18 cellular contexts compared by ENCODE assay signal in genomic region chr15:69093127-69093526, GRCh38.
DNase-seq lines count a peak whose midpoint lies in the region; ATAC-seq and TF ChIP-seq lines count a peak whose summit lies in the region.
"Had no signal": no experiment of that assay in that cellular context is flagged by ENCODE, and none has a peak within 500 bp of the region (broad histone marks: within the 10 kb centered on the region; RNA-seq: fewer than 3 reads in every experiment).

No MANE protein-coding gene starts in this region.

- no peak overlapping the region for H3K23ac ChIP-seq in trophoblast cell (ENCODE audit: low read length)

- H2BK120ac ChIP-seq in trophoblast cell (ENCODE audit: insufficient read depth, low read length, poor library complexity): peak overlapping the region; percentile 8

- intact Hi-C loops in left cardiac atrium (cut with DNase I): no loop called here
- intact Hi-C loops in vagina (cut with DNase I): no loop called here

- H2AFZ ChIP-seq in trophoblast cell (ENCODE audit: insufficient read depth, low read length, poor library complexity): no peak overlapping the region

- no peak overlapping the region for H3K4ac ChIP-seq in trophoblast cell (ENCODE audit: low read depth, low read length)

- H3K36me3 ChIP-seq in trophoblast cell (ENCODE audit: control insufficient read depth in 1 of 2, insufficient read depth in 2 of 2, low read length in 2 of 2) (peaks cover 0 to 2% of the 10 kb centered on the region in 2 experiments), vagina (no peaks in the 10 kb centered on the region)
- H3K36me3 ChIP-seq: pancreas had no signal

- H3K27ac ChIP-seq in trophoblast cell (ENCODE audit: low read depth, low read length) (peak overlapping the region; percentile 6), vagina (no peak overlapping the region)
- H3K27ac ChIP-seq: 22Rv1, coronary artery, pancreas, testis, VCaP had no signal

- H3K4me1 ChIP-seq in trophoblast cell (ENCODE audit: control insufficient read depth in 1 of 2, insufficient read depth in 2 of 2, low read length in 2 of 2): peaks cover 10% of the 10 kb centered on the region in 2 experiments
- H3K4me1 ChIP-seq in vagina: no peaks in the 10 kb centered on the region
- H3K4me1 ChIP-seq: pancreas, testis had no signal

- H3K14ac ChIP-seq in trophoblast cell (ENCODE audit: low read length): no peak overlapping the region

- H3K4me2 ChIP-seq in trophoblast cell (ENCODE audit: low read length): peak overlapping the region; percentile 5

- no peak overlapping the region for H2AK5ac ChIP-seq in trophoblast cell (ENCODE audit: low read length)

- no peak overlapping the region for H4K91ac ChIP-seq in trophoblast cell (ENCODE audit: low read depth, low read length)

- no peak for TF ChIP-seq POLR2A in vagina (IDR thresholded peaks at IDR 0.05)

- no peaks in the 10 kb centered on the region for H3K79me1 ChIP-seq in trophoblast cell (ENCODE audit: low read length)

- peaks cover 2% of the 10 kb centered on the region for H3K9me3 ChIP-seq in trophoblast cell (ENCODE audit: insufficient read depth, low read depth, low read length)
- H3K9me3 ChIP-seq in vagina: no peaks in the 10 kb centered on the region
- H3K9me3 ChIP-seq: mucosa of descending colon, pancreas, testis had no signal

- WGBS in trophoblast cell (ENCODE audit: extremely low coverage, insufficient coverage, insufficient read length): no CpG with 5 or more reads among the region's 4 CpGs

- no peak overlapping the region for H3K18ac ChIP-seq in trophoblast cell (ENCODE audit: low read length)

- no peak for TF ChIP-seq CTCF in vagina (IDR thresholded peaks at IDR 0.05)

- no peak overlapping the region for H2BK5ac ChIP-seq in trophoblast cell (ENCODE audit: low read depth, low read length, poor library complexity)

- DNase-seq in NCI-H82 (lab: John Stamatoyannopoulos, UW) (peak; percentile 20), NCI-H82 treated with DMSO at 0.1 percent for 48 hours (lab: John Stamatoyannopoulos, UW; ENCODE audit: unreplicated experiment) (no peak), SW480 (ENCODE audit: low spot score) (peak; percentile 60), left cardiac atrium (peak; percentile 36), trophoblast cell (peak in 1 of 2 donors; percentile 13), LoVo (ENCODE audit: low spot score) (no peak), vagina (ENCODE audit: extremely low spot score in 2 of 2) (no peak), ureter (ENCODE audit: low spot score) (no peak)
- DNase-seq: activated CD8-positive, alpha-beta memory T cell treated with anti-CD3 and anti-CD28 coated beads, Interleukin-2, amount 50 U/mL, for 48 hours; CD8-positive, alpha-beta T cell; mucosa of descending colon; NCI-H1436 treated with DMSO at 0.1 percent for 48 hours; NCI-H524; pancreas; testis had no signal

- H2BK12ac ChIP-seq in trophoblast cell (ENCODE audit: low read length): no peak overlapping the region

- H4K12ac ChIP-seq in trophoblast cell (ENCODE audit: low read depth, low read length): no peak overlapping the region

- ATAC-seq in left cardiac atrium: peak; percentile 60 to 69
- ATAC-seq: CD8-positive, alpha-beta T cell; mucosa of descending colon had no signal

- no peak overlapping the region for H3K4me3 ChIP-seq in trophoblast cell (ENCODE audit: low read depth, low read length)
- no peak overlapping the region for H3K4me3 ChIP-seq in vagina
- H3K4me3 ChIP-seq: coronary artery, mucosa of descending colon, pancreas, testis had no signal

- H3K9ac ChIP-seq in trophoblast cell (ENCODE audit: low read length): no peak overlapping the region

- H4K8ac ChIP-seq in trophoblast cell (ENCODE audit: low read depth, low read length): peak overlapping the region; percentile 6

- no peaks in the 10 kb centered on the region for H3K79me2 ChIP-seq in trophoblast cell (ENCODE audit: control insufficient read depth, insufficient read depth, low read length, poor library complexity)

- no peaks in the 10 kb centered on the region for H3K27me3 ChIP-seq in trophoblast cell (ENCODE audit: insufficient read depth, low read length)
- no peaks in the 10 kb centered on the region for H3K27me3 ChIP-seq in vagina
- H3K27me3 ChIP-seq: pancreas, testis had no signal

Comparison
In these comparisons a context has a peak if more than half of its experiments do, and no peak if none do; other contexts are left out.
1. DNase-seq: peak in NCI-H82 (single experiment), SW480 (single experiment) and left cardiac atrium (single experiment); none in NCI-H82 treated with DMSO at 0.1 percent for 48 hours (single experiment), LoVo (single experiment), vagina (0 of 2) and ureter (single experiment).